10 cellular contexts compared by ENCODE assay signal in the genomic region with DNA sequence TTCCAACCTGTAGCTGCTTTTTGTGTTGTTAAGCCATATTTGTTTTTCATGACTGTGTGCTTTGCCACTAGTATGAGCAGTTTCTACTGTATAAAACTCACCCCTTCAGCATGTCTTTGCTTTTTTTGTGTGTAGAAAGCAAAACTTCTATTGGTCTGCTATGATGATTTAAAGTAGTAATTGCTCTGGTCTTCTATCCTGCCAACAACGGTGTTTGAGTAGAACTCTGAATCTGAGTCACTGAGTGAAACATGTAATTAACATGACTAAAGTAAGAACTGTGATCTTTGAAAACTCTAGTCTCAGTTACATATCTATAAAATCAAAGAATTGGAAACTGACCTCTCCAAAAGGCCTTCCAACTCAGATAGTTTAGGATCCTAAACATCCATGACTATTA.
DNase-seq lines count a peak whose midpoint lies in the region; ATAC-seq, FAIRE-seq and TF ChIP-seq lines count a peak whose summit lies in the region.
"Had no signal": no experiment of that assay in that cellular context is flagged by ENCODE, and none has a peak within 500 bp of the region (broad histone marks: within the 10 kb centered on the region; RNA-seq: fewer than 3 reads in every experiment).

No MANE protein-coding gene starts in this region.

- no peaks in the 10 kb centered on the region for H3K9me3 Mint-ChIP-seq in activated T-cell treated with anti-CD3 and anti-CD28 coated beads, Interleukin-2, amount 50 U/mL, for 72 hours

- no peak for TF ChIP-seq EP300 in GM12878 (IDR thresholded peaks at IDR 0.05; ENCODE audit: borderline replicate concordance in 1 of 2, control insufficient read depth in 1 of 2, low read depth in 2 of 2, low read length in 2 of 2)

- H3K4me1 Mint-ChIP-seq in activated T-cell treated with anti-CD3 and anti-CD28 coated beads, Interleukin-2, amount 50 U/mL, for 72 hours (ENCODE audit: low read depth), result peaks cover 76% of the 10 kb centered on the region

- TF ChIP-seq POLR2A in GM12878 (IDR thresholded peaks at IDR 0.05; ENCODE audit: low read depth, low read length), result no peak

- 0 out of 2 replicates have a peak, but pooled peaks have one; percentile 7 for TF ChIP-seq RAD21 in GM12878 (IDR thresholded peaks at IDR 0.05; ENCODE audit: insufficient read depth, low read depth, low read length)

- FAIRE-seq in GM12878 (lab: Jason Lieb, UNC), result no peak

- H3K36me3 Mint-ChIP-seq in activated T-cell treated with anti-CD3 and anti-CD28 coated beads, Interleukin-2, amount 50 U/mL, for 72 hours (ENCODE audit: insufficient read depth in 2 of 2), result peaks cover 4% of the 10 kb centered on the region in 2 donors

- RAD21 ChIA-PET in GM12878 (lab: Charles Lee; ENCODE audit: unreplicated experiment), result interaction anchor here (1.1 kb wide), 1 partner anchor 14 kb away, joined by 3 read pairs; no protein-coding TSS in a partner anchor

- H3K27me3 ChIP-seq in GM12878 (replicated peaks in 1 of 2; ENCODE audit: control insufficient read depth in 2 of 2, insufficient read depth in 2 of 2, low read length in 1 of 2) (no peaks in the 10 kb centered on the region), upper lobe of right lung (no peaks in the 10 kb centered on the region)
- H3K27me3 ChIP-seq: BE2C had no signal

- DNase-seq in activated T-cell treated with anti-CD3 and anti-CD28 coated beads, Interleukin-2, amount 50 U/mL, for 72 hours, result no peak
- DNase-seq in activated T-cell treated with anti-CD3 and anti-CD28 coated beads, Interleukin-2, amount 50 U/mL, for 1 hour, result no peak
- DNase-seq in GM12878 (ENCODE audit: low read depth, low spot score) (no peak), upper lobe of right lung (no peak), DMS153 (lab: John Stamatoyannopoulos, UW) (no peak), KBM-7 (no peak), activated gamma-delta T cell treated with Interleukin-2 at 50 U/mL for 16 hours (no peak)
- DNase-seq: BE2C, NCI-H524 treated with DMSO at 0.1 percent for 48 hours had no signal

- H3K79me2 ChIP-seq in GM12878 (ENCODE audit: control insufficient read depth, insufficient read depth, low read length), result no peaks in the 10 kb centered on the region; the same call in 1 of the 2 replicates

- peak overlapping the region; percentile 15; the same call in 1 of the 2 replicates for H3K9ac ChIP-seq in GM12878 (ENCODE audit: control insufficient read depth, insufficient read depth, low read length)

- TF ChIP-seq CTCF in GM12878 (IDR thresholded peaks at IDR 0.05 in 2 of 3, conservative IDR thresholded peaks at IDR 0.05 in 1 of 3; ENCODE audit: control insufficient read depth in 2 of 3, extremely low read depth in 1 of 3, insufficient read depth in 1 of 3, low read depth in 3 of 3, low read length in 3 of 3) (no peak), upper lobe of right lung (IDR thresholded peaks at IDR 0.05) (no peak)

- no peak overlapping the region for H2AFZ ChIP-seq in GM12878 (ENCODE audit: control insufficient read depth, low read depth, low read length)

- H4K20me1 ChIP-seq in GM12878 (ENCODE audit: control insufficient read depth, insufficient read depth), result no peaks in the 10 kb centered on the region

- POLR2A ChIA-PET in GM12878 (lab: Charles Lee), result no interaction called here

- peak overlapping the region; percentile 75 to 81 for H3K4me3 Mint-ChIP-seq in activated T-cell treated with anti-CD3 and anti-CD28 coated beads, Interleukin-2, amount 50 U/mL, for 72 hours

- peak overlapping the region; percentile 98 for H3K27ac Mint-ChIP-seq in activated T-cell treated with anti-CD3 and anti-CD28 coated beads, Interleukin-2, amount 50 U/mL, for 72 hours

- H3K4me1 ChIP-seq in GM12878 (ENCODE audit: control insufficient read depth, insufficient read depth, low read length) (peaks cover 26% of the 10 kb centered on the region), upper lobe of right lung (no peaks in the 10 kb centered on the region)
- H3K4me1 ChIP-seq: BE2C had no signal

- H3K4me3 ChIP-seq in GM12878 (no peak overlapping the region), upper lobe of right lung (no peak overlapping the region)

- H3K27me3 Mint-ChIP-seq in activated T-cell treated with anti-CD3 and anti-CD28 coated beads, Interleukin-2, amount 50 U/mL, for 72 hours (ENCODE audit: low read depth), result no peaks in the 10 kb centered on the region

- peak; percentile 74 to 76 for ATAC-seq in activated T-cell treated with anti-CD3 and anti-CD28 coated beads, Interleukin-2, amount 50 U/mL, for 72 hours (replicated peaks in 1 of 2)
- peak; percentile 58 for ATAC-seq in HG03039 (IDR thresholded peaks at IDR 0.05; ENCODE audit: unreplicated experiment)
- ATAC-seq in GM12878, result peak; percentile 78
- ATAC-seq in upper lobe of right lung, result no peak

- H3K36me3 ChIP-seq in GM12878 (ENCODE audit: control insufficient read depth in 2 of 2, insufficient read depth in 2 of 2, low read length in 1 of 2), result no peaks in the 10 kb centered on the region
- H3K36me3 ChIP-seq in upper lobe of right lung, result no peaks in the 10 kb centered on the region
- H3K36me3 ChIP-seq: BE2C had no signal

- H3K27ac ChIP-seq in GM12878 (ENCODE audit: control insufficient read depth, insufficient read depth), result peak overlapping the region; percentile 58
- H3K27ac ChIP-seq in upper lobe of right lung, result peak overlapping the region; percentile 37

- intact Hi-C loops in GM12878 (cut with micrococcal nuclease; ENCODE audit: unreplicated experiment) (no loop called here), upper lobe of right lung (cut with DNase I) (no loop called here)

- SMC1A ChIA-PET in GM12878 (lab: Charles Lee; ENCODE audit: uncharacterized antibody, unreplicated experiment), result interaction anchor here (0.9 to 1.6 kb wide), 2 partner anchors 89 to 660 kb away, joined by 4 read pairs; no protein-coding TSS in a partner anchor

- CTCF ChIA-PET in GM12878 (lab: Yijun Ruan, JAX), result no interaction called here

- H3K4me2 ChIP-seq in GM12878 (ENCODE audit: control insufficient read depth, insufficient read depth), result peak overlapping the region; percentile 35

- no TSS peak for BruUV-seq in GM12878 (replicated peaks; lab: Mats Ljungman, UMichigan)

- no peaks in the 10 kb centered on the region for H3K9me3 ChIP-seq in GM12878 (replicated peaks; ENCODE audit: control insufficient read depth, insufficient read depth, low read length)
- no peaks in the 10 kb centered on the region for H3K9me3 ChIP-seq in upper lobe of right lung
- H3K9me3 ChIP-seq: BE2C had no signal

- 4% methylated on average over 1 of the region's 1 CpG for WGBS in GM12878 (ENCODE audit: insufficient coverage, insufficient replicate concordance, low lambda C conversion rate, missing lambda C conversion rate)

- in situ Hi-C loops in GM12878 (cut with MboI), result no loop called here
- in situ Hi-C loops in KBM-7 (cut with MboI; ENCODE audit: low pct_unique_long_range_greater_than_20kb, low sequenced_read_pairs), result no loop called here

TF ChIP-seq in GM12878, 131 proteins besides CTCF, POLR2A, EP300 and RAD21 (continues in another document):
- TF ChIP-seq SIN3A (IDR thresholded peaks at IDR 0.05; ENCODE audit: low read depth, low read length) (no peak), ZBED1 (IDR thresholded peaks at IDR 0.05; ENCODE audit: borderline replicate concordance) (peak; percentile 35; the same call in 1 of the 2 replicates), WRNIP1 (IDR thresholded peaks at IDR 0.05; ENCODE audit: borderline replicate concordance, low read depth, low read length) (no peak), GATAD2B (conservative IDR thresholded peaks at IDR 0.05; ENCODE audit: low read depth) (no peak)
- TF ChIP-seq, protein P1, sequence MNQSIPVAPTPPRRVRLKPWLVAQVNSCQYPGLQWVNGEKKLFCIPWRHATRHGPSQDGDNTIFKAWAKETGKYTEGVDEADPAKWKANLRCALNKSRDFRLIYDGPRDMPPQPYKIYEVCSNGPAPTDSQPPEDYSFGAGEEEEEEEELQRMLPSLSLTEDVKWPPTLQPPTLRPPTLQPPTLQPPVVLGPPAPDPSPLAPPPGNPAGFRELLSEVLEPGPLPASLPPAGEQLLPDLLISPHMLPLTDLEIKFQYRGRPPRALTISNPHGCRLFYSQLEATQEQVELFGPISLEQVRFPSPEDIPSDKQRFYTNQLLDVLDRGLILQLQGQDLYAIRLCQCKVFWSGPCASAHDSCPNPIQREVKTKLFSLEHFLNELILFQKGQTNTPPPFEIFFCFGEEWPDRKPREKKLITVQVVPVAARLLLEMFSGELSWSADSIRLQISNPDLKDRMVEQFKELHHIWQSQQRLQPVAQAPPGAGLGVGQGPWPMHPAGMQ (IDR thresholded peaks at IDR 0.05; ENCODE audit: borderline replicate concordance), result no peak
- TF ChIP-seq, protein P2, sequence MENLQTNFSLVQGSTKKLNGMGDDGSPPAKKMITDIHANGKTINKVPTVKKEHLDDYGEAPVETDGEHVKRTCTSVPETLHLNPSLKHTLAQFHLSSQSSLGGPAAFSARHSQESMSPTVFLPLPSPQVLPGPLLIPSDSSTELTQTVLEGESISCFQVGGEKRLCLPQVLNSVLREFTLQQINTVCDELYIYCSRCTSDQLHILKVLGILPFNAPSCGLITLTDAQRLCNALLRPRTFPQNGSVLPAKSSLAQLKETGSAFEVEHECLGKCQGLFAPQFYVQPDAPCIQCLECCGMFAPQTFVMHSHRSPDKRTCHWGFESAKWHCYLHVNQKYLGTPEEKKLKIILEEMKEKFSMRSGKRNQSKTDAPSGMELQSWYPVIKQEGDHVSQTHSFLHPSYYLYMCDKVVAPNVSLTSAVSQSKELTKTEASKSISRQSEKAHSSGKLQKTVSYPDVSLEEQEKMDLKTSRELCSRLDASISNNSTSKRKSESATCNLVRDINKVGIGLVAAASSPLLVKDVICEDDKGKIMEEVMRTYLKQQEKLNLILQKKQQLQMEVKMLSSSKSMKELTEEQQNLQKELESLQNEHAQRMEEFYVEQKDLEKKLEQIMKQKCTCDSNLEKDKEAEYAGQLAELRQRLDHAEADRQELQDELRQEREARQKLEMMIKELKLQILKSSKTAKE (IDR thresholded peaks at IDR 0.05; ENCODE audit: low read depth, poor library complexity, severe bottlenecking), result no peak
